In the genomic region with DNA sequence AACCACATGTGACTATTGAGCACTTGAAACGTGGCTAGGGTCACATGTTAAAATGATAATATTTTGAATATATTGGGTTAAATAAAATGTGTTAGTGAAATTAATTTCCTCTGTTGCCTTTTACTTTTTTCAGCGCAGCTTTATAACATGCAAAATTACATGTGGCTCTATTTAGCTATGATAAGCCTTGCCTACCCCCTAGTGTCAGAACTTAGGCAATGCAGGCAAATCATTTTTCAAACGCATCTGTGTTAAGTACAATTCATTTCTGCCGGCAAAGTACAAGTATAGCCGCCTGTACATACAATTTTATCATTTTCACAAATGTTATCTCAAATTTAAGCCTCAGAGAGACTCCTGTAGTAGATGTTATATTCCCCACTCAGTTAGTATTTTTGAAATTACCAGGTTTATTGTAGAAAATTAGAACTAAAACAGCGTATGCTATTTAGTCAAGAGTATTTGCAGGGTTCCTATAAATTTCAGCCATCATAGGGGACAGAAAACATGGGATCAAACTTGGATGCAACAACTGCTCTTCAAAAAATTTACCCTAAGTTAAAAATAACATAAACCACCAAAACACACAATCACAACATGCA, we compare ENCODE assay signal across 10 cellular contexts. TPM values are rescaled to one million over a fixed set of nuclear protein-coding genes. Genes with fewer than 3 reads are reported as not detected.
DNase-seq lines count a peak whose midpoint lies in the region; ATAC-seq and TF ChIP-seq lines count a peak whose summit lies in the region.
"Had no signal": no experiment of that assay in that cellular context is flagged by ENCODE, and none has a peak within 500 bp of the region (broad histone marks: within the 10 kb centered on the region; RNA-seq: fewer than 3 reads in every experiment).

No MANE protein-coding gene starts in this region.

- POLR2A ChIA-PET in activated CD8-positive, alpha-beta T cell treated with anti-CD3 and anti-CD28 coated beads for 36 hours (lab: Charles Lee), result no interaction called here

- DNase-seq in DMS114 treated with DMSO at 0.1 percent for 48 hours (lab: John Stamatoyannopoulos, UW; ENCODE audit: unreplicated experiment) (peak; percentile 35), NCI-H226 (peak; percentile 1), glutamatergic neuron (no peak), putamen (ENCODE audit: low spot score) (peak; percentile 60), occipital lobe (lab: John Stamatoyannopoulos, UW) (no peak)
- peak; percentile 44 for DNase-seq in activated CD8-positive, alpha-beta T cell treated with anti-CD3 and anti-CD28 coated beads for 36 hours

- peak; percentile 92 for TF ChIP-seq CTCF in activated CD8-positive, alpha-beta T cell treated with anti-CD3 and anti-CD28 coated beads for 36 hours (IDR thresholded peaks at IDR 0.05)
- TF ChIP-seq CTCF in glutamatergic neuron (IDR thresholded peaks at IDR 0.05; ENCODE audit: partially characterized antibody, unreplicated experiment), result peak; percentile 94

- no peaks in the 10 kb centered on the region for H3K9me3 Mint-ChIP-seq in activated CD8-positive, alpha-beta T cell treated with anti-CD3 and anti-CD28 coated beads for 36 hours
- H3K9me3 Mint-ChIP-seq in glutamatergic neuron (ENCODE audit: unreplicated experiment), result no peaks in the 10 kb centered on the region
- H3K9me3 Mint-ChIP-seq: activated naive CD4-positive, alpha-beta T cell treated with anti-CD3 and anti-CD28 coated beads, Interleukin-2, amount 50 U/mL, for 24 hours; stimulated activated naive CD8-positive, alpha-beta T cell treated with anti-CD3 and anti-CD28 coated beads, Interleukin-15, Interleukin-2, amounts not matched to agents 100 ng/mL and 50 ng/mL, for 24 hours had no signal

- no peak overlapping the region for H3K4me3 Mint-ChIP-seq in activated CD8-positive, alpha-beta T cell treated with anti-CD3 and anti-CD28 coated beads for 36 hours
- H3K4me3 Mint-ChIP-seq in glutamatergic neuron (ENCODE audit: unreplicated experiment), result no peak overlapping the region
- H3K4me3 Mint-ChIP-seq: activated naive CD4-positive, alpha-beta T cell treated with anti-CD3 and anti-CD28 coated beads, Interleukin-2, amount 50 U/mL, for 24 hours; stimulated activated naive CD8-positive, alpha-beta T cell treated with anti-CD3 and anti-CD28 coated beads, Interleukin-15, Interleukin-2, amounts not matched to agents 100 ng/mL and 50 ng/mL, for 24 hours had no signal

- peaks cover 5% of the 10 kb centered on the region for H3K27me3 Mint-ChIP-seq in activated CD8-positive, alpha-beta T cell treated with anti-CD3 and anti-CD28 coated beads for 36 hours
- H3K27me3 Mint-ChIP-seq in glutamatergic neuron (ENCODE audit: unreplicated experiment), result no peaks in the 10 kb centered on the region

- CTCF ChIA-PET in activated CD8-positive, alpha-beta T cell treated with anti-CD3 and anti-CD28 coated beads for 36 hours (lab: Charles Lee), result interaction anchor here (0.6 to 3.0 kb wide), 10 partner anchors 9 to 1937 kb away, joined by 3 to 14 read pairs (median 4); no protein-coding TSS in a partner anchor

- H3K4me1 Mint-ChIP-seq in activated CD8-positive, alpha-beta T cell treated with anti-CD3 and anti-CD28 coated beads for 36 hours (ENCODE audit: low read depth), result no peaks in the 10 kb centered on the region
- H3K4me1 Mint-ChIP-seq in glutamatergic neuron (ENCODE audit: low read depth, unreplicated experiment), result peaks cover 22% of the 10 kb centered on the region
- H3K4me1 Mint-ChIP-seq: activated naive CD4-positive, alpha-beta T cell treated with anti-CD3 and anti-CD28 coated beads, Interleukin-2, amount 50 U/mL, for 24 hours had no signal

- ATAC-seq in GM19025 (IDR thresholded peaks at IDR 0.05; ENCODE audit: low read depth, unreplicated experiment) (peak; percentile 60), HG03135 (IDR thresholded peaks at IDR 0.05; ENCODE audit: unreplicated experiment) (peak; percentile 84)
- ATAC-seq in activated CD8-positive, alpha-beta T cell treated with anti-CD3 and anti-CD28 coated beads for 36 hours, result peak; percentile 76

- intact Hi-C loops in activated CD8-positive, alpha-beta T cell treated with anti-CD3 and anti-CD28 coated beads for 36 hours (cut with micrococcal nuclease), result loop anchor here (10.0 kb wide), 1 partner anchor 1771 kb away; no protein-coding TSS in a partner anchor

- no peak overlapping the region for H3K27ac Mint-ChIP-seq in activated CD8-positive, alpha-beta T cell treated with anti-CD3 and anti-CD28 coated beads for 36 hours
- H3K27ac Mint-ChIP-seq in glutamatergic neuron (ENCODE audit: unreplicated experiment), result no peak overlapping the region
- H3K27ac Mint-ChIP-seq: activated naive CD4-positive, alpha-beta T cell treated with anti-CD3 and anti-CD28 coated beads, Interleukin-2, amount 50 U/mL, for 24 hours; stimulated activated naive CD8-positive, alpha-beta T cell treated with anti-CD3 and anti-CD28 coated beads, Interleukin-15, Interleukin-2, amounts not matched to agents 100 ng/mL and 50 ng/mL, for 24 hours had no signal

- H3K36me3 Mint-ChIP-seq in activated CD8-positive, alpha-beta T cell treated with anti-CD3 and anti-CD28 coated beads for 36 hours (ENCODE audit: low read depth), result no peaks in the 10 kb centered on the region
- H3K36me3 Mint-ChIP-seq in glutamatergic neuron (ENCODE audit: unreplicated experiment), result no peaks in the 10 kb centered on the region
- H3K36me3 Mint-ChIP-seq: activated naive CD4-positive, alpha-beta T cell treated with anti-CD3 and anti-CD28 coated beads, Interleukin-2, amount 50 U/mL, for 24 hours had no signal

RNA-seq across cellular contexts. Expression of gene TAFA4, which starts 56.1 kb away (rescaled TPM):
- not detected for total RNA-seq in activated CD8-positive, alpha-beta T cell treated with anti-CD3 and anti-CD28 coated beads for 36 hours
- not detected for total RNA-seq in glutamatergic neuron (ENCODE audit: unreplicated experiment)
- 0.31 TPM for total RNA-seq in occipital lobe

Comparison
In these comparisons a context has a peak if more than half of its experiments do, and no peak if none do; other contexts are left out.
1. DNase-seq: peak in DMS114 treated with DMSO at 0.1 percent for 48 hours (single experiment), NCI-H226 (single experiment), activated CD8-positive, alpha-beta T cell treated with anti-CD3 and anti-CD28 coated beads for 36 hours (single experiment) and putamen (single experiment); none in glutamatergic neuron (single experiment) and occipital lobe (single experiment).
2. Peak in every context shown above with its lines, with median percentiles within 50 percentile points of each other: ATAC-seq.